26 cellular contexts compared by ENCODE assay signal in genomic region chr5:29016067-29016466, GRCh38.
DNase-seq lines count a peak whose midpoint lies in the region; TF ChIP-seq lines count a peak whose summit lies in the region.
"Had no signal": no experiment of that assay in that cellular context is flagged by ENCODE, and none has a peak within 500 bp of the region (broad histone marks: within the 10 kb centered on the region; RNA-seq: fewer than 3 reads in every experiment).

No MANE protein-coding gene starts in this region.

- peaks cover 15% of the 10 kb centered on the region for H3K9me3 ChIP-seq in mammary epithelial cell (replicated peaks; ENCODE audit: insufficient read depth, low read length)
- H3K9me3 ChIP-seq: colonic mucosa, thoracic aorta, uterus had no signal

- H3K36me3 ChIP-seq in mammary epithelial cell (ENCODE audit: insufficient read depth, low read length) = no peaks in the 10 kb centered on the region
- H3K36me3 ChIP-seq: colonic mucosa, spleen, thoracic aorta, uterus had no signal

- H3K9ac ChIP-seq in mammary epithelial cell (ENCODE audit: insufficient read depth, low read length) = no peak overlapping the region

- H3K79me2 ChIP-seq in mammary epithelial cell (ENCODE audit: insufficient read depth, low read length) = no peaks in the 10 kb centered on the region

- H3K4me2 ChIP-seq in mammary epithelial cell (ENCODE audit: insufficient read depth, low read depth, low read length) = no peak overlapping the region

- H2AFZ ChIP-seq in mammary epithelial cell (ENCODE audit: low read depth, low read length) = no peak overlapping the region

- DNase-seq in T47D (ENCODE audit: low read depth in 1 of 2, low spot score in 1 of 2) (peak; percentile 3 to 37), mammary epithelial cell (no peak), LoVo (ENCODE audit: low spot score) (peak; percentile 39), COLO829 (ENCODE audit: low spot score) (no peak), NCI-H2171 (lab: John Stamatoyannopoulos, UW) (no peak), G401 (ENCODE audit: low spot score) (no peak), NCI-H345 (lab: John Stamatoyannopoulos, UW) (no peak)
- DNase-seq: activated CD8-positive, alpha-beta memory T cell treated with anti-CD3 and anti-CD28 coated beads, Interleukin-2, amount 50 U/mL, for 4 hours; colonic mucosa; DMS 273 treated with DMSO at 0.1 percent for 48 hours; effector memory CD8-positive, alpha-beta T cell; GF-D8; HCEC 1CT; hippocampal formation; immature natural killer cell; midbrain; natural killer cell; NCI-H1105 treated with DMSO at 0.1 percent for 48 hours; NCI-H2029 treated with DMSO at 0.1 percent for 48 hours; right cardiac atrium; spleen; stimulated activated CD4-positive, alpha-beta T cell treated with anti-CD3 and anti-CD28 coated beads, Interleukin-4, amount 100 ng/mL, for 1 hour; T-helper 2 cell; uterus had no signal

- H3K27ac ChIP-seq in mammary epithelial cell (ENCODE audit: insufficient read depth, low read depth, low read length) (no peak overlapping the region), VCaP (no peak overlapping the region)
- H3K27ac ChIP-seq: colonic mucosa, spleen, thoracic aorta, uterus had no signal

- dilution Hi-C loops in mammary epithelial cell (cut with HindIII; ENCODE audit: low sequenced_read_pairs) = no loop called here

- TF ChIP-seq CTCF in mammary epithelial cell (conservative IDR thresholded peaks at IDR 0.05 in 1 of 2, IDR thresholded peaks at IDR 0.05 in 1 of 2; ENCODE audit: extremely low read depth in 1 of 2, insufficient read depth in 1 of 2, low read depth in 1 of 2, low read length in 2 of 2) (no peak), VCaP (conservative IDR thresholded peaks at IDR 0.05) (peak; percentile 48)

- BruUV-seq in mammary epithelial cell (replicated peaks; lab: Mats Ljungman, UMichigan) = no TSS peak

- WGBS in mammary epithelial cell (ENCODE audit: low coverage, missing lambda C conversion rate) = 7% methylated on average over 4 of the region's 4 CpGs

- no peaks in the 10 kb centered on the region for H3K4me1 ChIP-seq in mammary epithelial cell (ENCODE audit: insufficient read depth, low read length)
- H3K4me1 ChIP-seq: colonic mucosa, spleen, uterus had no signal

- intact Hi-C loops in mammary epithelial cell (cut with micrococcal nuclease) = no loop called here

- H4K20me1 ChIP-seq in mammary epithelial cell (ENCODE audit: insufficient read depth, low read length) = no peaks in the 10 kb centered on the region

- in situ Hi-C loops in T47D (cut with HindIII; ENCODE audit: low pct_unique_long_range_greater_than_20kb, low sequenced_read_pairs) = no loop called here
- in situ Hi-C loops in mammary epithelial cell (cut with MboI; ENCODE audit: low sequenced_read_pairs in 2 of 2) = no loop called here
- in situ Hi-C loops in G401 (cut with HindIII; ENCODE audit: low sequenced_read_pairs) = no loop called here

- CTCF ChIA-PET in mammary epithelial cell (lab: Charles Lee; ENCODE audit: low non-redundant PET) = no interaction called here

- no peak overlapping the region for H3K4me3 ChIP-seq in mammary epithelial cell (replicated peaks in 1 of 3; ENCODE audit: insufficient read depth in 1 of 3, low read depth in 2 of 3, low read length in 3 of 3)
- H3K4me3 ChIP-seq: colonic mucosa, spleen, thoracic aorta, uterus had no signal

- H3K27me3 ChIP-seq in mammary epithelial cell (ENCODE audit: insufficient read depth, low read length) = no peaks in the 10 kb centered on the region
- H3K27me3 ChIP-seq: colonic mucosa, spleen, uterus had no signal

Comparison
In these comparisons a context has a peak if more than half of its experiments do, and no peak if none do; other contexts are left out.
1. DNase-seq: peak in T47D (2 of 2) and LoVo (single experiment); none in mammary epithelial cell (single experiment), COLO829 (single experiment), NCI-H2171 (single experiment), G401 (single experiment) and NCI-H345 (single experiment).